Comparison of ENCODE assay signal across 7 cellular contexts in genomic region chr11:69101100-69101791, GRCh38. TPM values are rescaled to one million over a fixed set of nuclear protein-coding genes. Genes with fewer than 3 reads are reported as not detected.
A peak's percentile ranks its signal among the peaks of the same experiment; 100 is the strongest.
DNase-seq lines count a peak whose midpoint lies in the region; ATAC-seq and TF ChIP-seq lines count a peak whose summit lies in the region.

No MANE protein-coding gene starts in this region.

- no peaks in the 10 kb centered on the region for H3K9me3 ChIP-seq in upper lobe of right lung

- H3K36me3 ChIP-seq in upper lobe of right lung, result no peaks in the 10 kb centered on the region

- H3K27me3 ChIP-seq in upper lobe of right lung, result peaks cover 11% of the 10 kb centered on the region

- ATAC-seq in upper lobe of right lung, result peak; percentile 96

- intact Hi-C loops in posterior cingulate gyrus (cut with DNase I), result loop anchor here (1.0 kb wide), 2 partner anchors 542 to 569 kb away; no protein-coding TSS in a partner anchor
- intact Hi-C loops in upper lobe of right lung (cut with DNase I), result loop anchor here (5.0 to 10.0 kb wide), 2 partner anchors 194 to 546 kb away; partner anchors contain the start of gene MYEOV

- in situ Hi-C loops in SK-MEL-5 (cut with HindIII; ENCODE audit: low pct_unique_long_range_greater_than_20kb, low sequenced_read_pairs), result no loop called here

- no peak overlapping the region for H3K4me3 ChIP-seq in GM12864 (ENCODE audit: low read depth, low read length)
- H3K4me3 ChIP-seq in Jurkat, Clone E6-1 (ENCODE audit: low read length), result no peak overlapping the region
- H3K4me3 ChIP-seq in upper lobe of right lung, result no peak overlapping the region

- peaks cover 8% of the 10 kb centered on the region for H3K4me1 ChIP-seq in upper lobe of right lung

- no peak for DNase-seq in GM12864 (ENCODE audit: low read depth)
- DNase-seq in Jurkat, Clone E6-1 (ENCODE audit: low read depth, low spot score), result peak; percentile 30
- DNase-seq in SK-MEL-5 (ENCODE audit: low read depth, low spot score), result peak; percentile 93
- DNase-seq in activated naive CD4-positive, alpha-beta T cell treated with Interleukin-2 at 50 U/mL for 16 hours, result peak; percentile 78
- DNase-seq in globus pallidus (ENCODE audit: low spot score), result peak; percentile 50
- DNase-seq in posterior cingulate gyrus, result peak; percentile 36 to 96 (median 70)
- peak; percentile 93 for DNase-seq in upper lobe of right lung

- H3K27ac ChIP-seq in upper lobe of right lung, result no peak overlapping the region

- TF ChIP-seq CTCF in GM12864 (IDR thresholded peaks at IDR 0.05; ENCODE audit: low read depth, low read length, missing control alignments) (peak; percentile 100), upper lobe of right lung (IDR thresholded peaks at IDR 0.05) (peak; percentile 100)

RNA-seq across cellular contexts. Expression of gene TPCN2, which starts 52.5 kb away (rescaled TPM):
- 20.0 TPM for polyA plus RNA-seq in Jurkat, Clone E6-1 (2012; ENCODE audit: insufficient read depth, insufficient read length)
- total RNA-seq in SK-MEL-5 (2014; rRNA removed; shearing (Covaris generic)), result 24.7 and 28.7 TPM in 2 replicates
- 40.7 and 50.4 TPM in 2 replicates for polyA plus RNA-seq in SK-MEL-5 (2015; cell fraction: cytosol; rRNA removed)
- polyA plus RNA-seq in SK-MEL-5 (2015; cell fraction: nucleus; rRNA removed), result 143 and 176 TPM in 2 replicates
- total RNA-seq in upper lobe of right lung, result 16.6 TPM

RNA-seq across cellular contexts. Expression of gene SMIM38, which starts 54.5 kb away (rescaled TPM):
- not detected for polyA plus RNA-seq in Jurkat, Clone E6-1 (2012; ENCODE audit: insufficient read depth, insufficient read length)
- 0.11 and 0.13 TPM in 2 replicates for total RNA-seq in SK-MEL-5 (2014; rRNA removed; shearing (Covaris generic))
- 0.19 and 0.29 TPM in 2 replicates for polyA plus RNA-seq in SK-MEL-5 (2015; cell fraction: cytosol; rRNA removed)
- 0.66 and 1.9 TPM in 2 replicates for polyA plus RNA-seq in SK-MEL-5 (2015; cell fraction: nucleus; rRNA removed)
- total RNA-seq in upper lobe of right lung, result not detected
